8 cellular contexts compared by ENCODE assay signal in the genomic region with DNA sequence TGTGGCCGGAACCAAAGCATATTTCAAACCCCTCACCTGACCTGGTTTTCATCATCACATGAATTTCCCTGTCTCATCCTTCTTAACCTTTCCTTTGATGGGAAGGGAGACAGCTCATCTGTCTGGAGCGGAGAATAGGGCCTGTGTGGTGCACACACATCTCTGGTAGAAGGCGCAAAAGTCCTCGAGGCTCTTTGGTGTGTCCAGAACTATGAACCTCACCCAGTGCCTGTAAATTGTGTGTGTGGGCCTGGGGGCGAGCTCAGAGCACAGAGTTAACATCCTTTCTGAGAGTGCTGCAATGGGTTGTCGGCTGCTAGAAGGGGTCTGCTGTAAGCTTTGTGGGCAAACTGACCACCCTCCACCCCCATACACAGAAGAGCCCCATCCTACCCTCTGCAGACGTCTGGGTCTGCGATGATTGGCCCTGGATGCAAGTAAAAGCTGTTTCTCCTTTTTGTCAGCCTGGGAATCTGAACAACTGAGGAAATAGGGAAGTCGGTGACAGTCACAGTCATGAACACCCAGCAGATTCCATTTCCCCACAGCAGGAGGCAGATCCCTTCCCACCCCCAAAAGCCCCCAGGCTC. TPM values are rescaled to one million over a fixed set of nuclear protein-coding genes. Genes with fewer than 3 reads are reported as not detected.
A peak's percentile ranks its signal among the peaks of the same experiment; 100 is the strongest.
DNase-seq lines count a peak whose midpoint lies in the region; ATAC-seq and TF ChIP-seq lines count a peak whose summit lies in the region.

No MANE protein-coding gene starts in this region.

- peaks cover 4 to 20% of the 10 kb centered on the region in 2 donors for H3K4me1 ChIP-seq in thoracic aorta (ENCODE audit: control insufficient read depth in 1 of 2, low read depth in 2 of 2)
- H3K4me1 ChIP-seq in gastroesophageal sphincter, result peaks cover 0 to 15% (median 11%) of the 10 kb centered on the region in 3 donors

- H3K4me3 ChIP-seq in thoracic aorta, result peak overlapping the region; percentile 86
- H3K4me3 ChIP-seq in gastroesophageal sphincter, result peak overlapping the region in 1 of 2 donors; percentile 56

- ATAC-seq in activated T-cell treated with anti-CD3 and anti-CD28 coated beads, Interleukin-2, amount 50 U/mL, for 4 hours, result no peak
- ATAC-seq in thoracic aorta (ENCODE audit: insufficient number of reproducible peaks, low FRiP score, low read depth) (no peak), GM19397 (IDR thresholded peaks at IDR 0.05; ENCODE audit: unreplicated experiment) (no peak), gastroesophageal sphincter (no peak)

- H3K9me3 Mint-ChIP-seq in activated T-cell treated with anti-CD3 and anti-CD28 coated beads, Interleukin-2, amount 50 U/mL, for 4 hours, result no peaks in the 10 kb centered on the region
- H3K9me3 Mint-ChIP-seq in activated T-helper 2 cell treated with anti-CD3 and anti-CD28 coated beads, Interferon-gamma antibody, Interleukin-2, Interleukin-4, amounts not matched to agents 10 μg/mL and 5 μg/mL and 100 μg/mL, durations not matched to agents 14 hours and 24 hours and 36 hours, result no peaks in the 10 kb centered on the region

- intact Hi-C loops in activated T-helper 2 cell treated with anti-CD3 and anti-CD28 coated beads, Interferon-gamma antibody, Interleukin-2, Interleukin-4, amounts not matched to agents 10 μg/mL and 5 μg/mL and 100 μg/mL, durations not matched to agents 14 hours and 24 hours and 36 hours (cut with micrococcal nuclease), result loop anchor here (1.0 kb wide), 1 partner anchor 21 kb away; no protein-coding TSS in a partner anchor

- H3K27ac Mint-ChIP-seq in activated T-helper 2 cell treated with anti-CD3 and anti-CD28 coated beads, Interferon-gamma antibody, Interleukin-2, Interleukin-4, amounts not matched to agents 10 μg/mL and 5 μg/mL and 100 μg/mL, durations not matched to agents 14 hours and 24 hours and 36 hours, result peak overlapping the region; percentile 53

- TF ChIP-seq POLR2A in gastroesophageal sphincter (IDR thresholded peaks at IDR 0.05), result no peak

- TF ChIP-seq EP300 in gastroesophageal sphincter (IDR thresholded peaks at IDR 0.05), result no peak

- DNase-seq in activated T-cell treated with anti-CD3 and anti-CD28 coated beads, Interleukin-2, amount 50 U/mL, for 4 hours, result no peak
- DNase-seq in activated T-cell treated with anti-CD3 and anti-CD28 coated beads for 4 hours, result no peak
- no peak for DNase-seq in activated T-helper 2 cell treated with anti-CD3 and anti-CD28 coated beads, Interferon-gamma antibody, Interleukin-2, Interleukin-4, amounts not matched to agents 10 μg/mL and 5 μg/mL and 100 μg/mL, durations not matched to agents 14 hours and 24 hours and 36 hours (ENCODE audit: low spot score)
- peak; percentile 96 for DNase-seq in islet precursor cell
- DNase-seq in thoracic aorta (ENCODE audit: low spot score), result no peak
- DNase-seq in GM13977 (ENCODE audit: low spot score), result no peak

- no peaks in the 10 kb centered on the region for H3K9me3 ChIP-seq in thoracic aorta
- no peaks in the 10 kb centered on the region for H3K9me3 ChIP-seq in gastroesophageal sphincter

- no peak overlapping the region for H3K27ac ChIP-seq in thoracic aorta
- peak overlapping the region in 2 of 4 donors; percentile 31 to 71 for H3K27ac ChIP-seq in gastroesophageal sphincter

- in situ Hi-C loops in GM13977 (cut with MboI; ENCODE audit: low pct_unique_long_range_greater_than_20kb, low sequenced_read_pairs, unreplicated experiment), result no loop called here

- H3K4me1 Mint-ChIP-seq in activated T-cell treated with anti-CD3 and anti-CD28 coated beads, Interleukin-2, amount 50 U/mL, for 4 hours (ENCODE audit: low read depth), result peaks cover 72% of the 10 kb centered on the region
- peaks cover 72% of the 10 kb centered on the region for H3K4me1 Mint-ChIP-seq in activated T-helper 2 cell treated with anti-CD3 and anti-CD28 coated beads, Interferon-gamma antibody, Interleukin-2, Interleukin-4, amounts not matched to agents 10 μg/mL and 5 μg/mL and 100 μg/mL, durations not matched to agents 14 hours and 24 hours and 36 hours (ENCODE audit: low read depth)

- H3K36me3 Mint-ChIP-seq in activated T-cell treated with anti-CD3 and anti-CD28 coated beads, Interleukin-2, amount 50 U/mL, for 4 hours (ENCODE audit: insufficient read depth), result peaks cover 2% of the 10 kb centered on the region
- peaks cover 1% of the 10 kb centered on the region for H3K36me3 Mint-ChIP-seq in activated T-helper 2 cell treated with anti-CD3 and anti-CD28 coated beads, Interferon-gamma antibody, Interleukin-2, Interleukin-4, amounts not matched to agents 10 μg/mL and 5 μg/mL and 100 μg/mL, durations not matched to agents 14 hours and 24 hours and 36 hours (ENCODE audit: low read depth)

- TF ChIP-seq CTCF in thoracic aorta (IDR thresholded peaks at IDR 0.05), result no peak
- TF ChIP-seq CTCF in GM13977 (IDR thresholded peaks at IDR 0.05; ENCODE audit: extremely low read depth, insufficient read depth, missing control alignments), result no peak
- no peak for TF ChIP-seq CTCF in gastroesophageal sphincter (IDR thresholded peaks at IDR 0.05)

- H3K4me3 Mint-ChIP-seq in activated T-cell treated with anti-CD3 and anti-CD28 coated beads, Interleukin-2, amount 50 U/mL, for 4 hours, result peak overlapping the region; percentile 91
- peak overlapping the region; percentile 91 for H3K4me3 Mint-ChIP-seq in activated T-helper 2 cell treated with anti-CD3 and anti-CD28 coated beads, Interferon-gamma antibody, Interleukin-2, Interleukin-4, amounts not matched to agents 10 μg/mL and 5 μg/mL and 100 μg/mL, durations not matched to agents 14 hours and 24 hours and 36 hours (ENCODE audit: low read depth)

- H3K36me3 ChIP-seq in thoracic aorta (no peaks in the 10 kb centered on the region), gastroesophageal sphincter (no peaks in the 10 kb centered on the region)

- 92 to 100% methylated on average over 1 to 2 of the region's 9 CpGs for WGBS in gastroesophageal sphincter (ENCODE audit: low coverage in 1 of 2), 2 donors

- no peaks in the 10 kb centered on the region for H3K27me3 Mint-ChIP-seq in activated T-cell treated with anti-CD3 and anti-CD28 coated beads, Interleukin-2, amount 50 U/mL, for 4 hours (ENCODE audit: low read depth)
- H3K27me3 Mint-ChIP-seq in activated T-helper 2 cell treated with anti-CD3 and anti-CD28 coated beads, Interferon-gamma antibody, Interleukin-2, Interleukin-4, amounts not matched to agents 10 μg/mL and 5 μg/mL and 100 μg/mL, durations not matched to agents 14 hours and 24 hours and 36 hours (ENCODE audit: low read depth), result no peaks in the 10 kb centered on the region

- H3K27me3 ChIP-seq in thoracic aorta (replicated peaks; ENCODE audit: insufficient read depth) (no peaks in the 10 kb centered on the region), gastroesophageal sphincter (peaks cover 43% of the 10 kb centered on the region)

RNA-seq across cellular contexts. Expression of a gene that starts 0.7 kb away (rescaled TPM):
- 10 to 100 TPM; 10.8 to 16.9 (median 11.9) TPM for total RNA-seq in activated T-cell treated with anti-CD3 and anti-CD28 coated beads, Interleukin-2, amount 50 U/mL, for 4 hours
- 19.9 and 22.7 TPM in 2 replicates for total RNA-seq in activated T-helper 2 cell treated with anti-CD3 and anti-CD28 coated beads, Interferon-gamma antibody, Interleukin-2, Interleukin-4, amounts not matched to agents 10 μg/mL and 5 μg/mL and 100 μg/mL, durations not matched to agents 14 hours and 24 hours and 36 hours
- total RNA-seq in thoracic aorta (10 to 100 TPM in 1 of 2 donors, 1 to 10 TPM in 1; 9.9 to 11.5 TPM), gastroesophageal sphincter (1 to 10 TPM; 2.1 to 3.5 (median 2.4) TPM)

RNA-seq across cellular contexts. Expression of a gene that starts 34.1 kb away (rescaled TPM):
- total RNA-seq in activated T-cell treated with anti-CD3 and anti-CD28 coated beads, Interleukin-2, amount 50 U/mL, for 4 hours, result 1 to 10 TPM in 2 of 3 donors, under 1 TPM in 1; 0.82 to 2.9 (median 1.1) TPM
- 1.6 and 2.6 TPM in 2 replicates for total RNA-seq in activated T-helper 2 cell treated with anti-CD3 and anti-CD28 coated beads, Interferon-gamma antibody, Interleukin-2, Interleukin-4, amounts not matched to agents 10 μg/mL and 5 μg/mL and 100 μg/mL, durations not matched to agents 14 hours and 24 hours and 36 hours
- total RNA-seq in thoracic aorta, result 1 to 10 TPM; 2.8 to 7.1 TPM
- 1 to 10 TPM in 1 of 4 donors, under 1 TPM in 3; 0.27 to 5.3 (median 0.76) TPM for total RNA-seq in gastroesophageal sphincter

RNA-seq across cellular contexts. Expression of a gene that starts 44.1 kb away (rescaled TPM):
- total RNA-seq in activated T-cell treated with anti-CD3 and anti-CD28 coated beads, Interleukin-2, amount 50 U/mL, for 4 hours, result not detected
- total RNA-seq in activated T-helper 2 cell treated with anti-CD3 and anti-CD28 coated beads, Interferon-gamma antibody, Interleukin-2, Interleukin-4, amounts not matched to agents 10 μg/mL and 5 μg/mL and 100 μg/mL, durations not matched to agents 14 hours and 24 hours and 36 hours, result not detected in 2 replicates
- not detected for total RNA-seq in thoracic aorta
- not detected for total RNA-seq in gastroesophageal sphincter
